8 cellular contexts compared by ENCODE assay signal in the genomic region with DNA sequence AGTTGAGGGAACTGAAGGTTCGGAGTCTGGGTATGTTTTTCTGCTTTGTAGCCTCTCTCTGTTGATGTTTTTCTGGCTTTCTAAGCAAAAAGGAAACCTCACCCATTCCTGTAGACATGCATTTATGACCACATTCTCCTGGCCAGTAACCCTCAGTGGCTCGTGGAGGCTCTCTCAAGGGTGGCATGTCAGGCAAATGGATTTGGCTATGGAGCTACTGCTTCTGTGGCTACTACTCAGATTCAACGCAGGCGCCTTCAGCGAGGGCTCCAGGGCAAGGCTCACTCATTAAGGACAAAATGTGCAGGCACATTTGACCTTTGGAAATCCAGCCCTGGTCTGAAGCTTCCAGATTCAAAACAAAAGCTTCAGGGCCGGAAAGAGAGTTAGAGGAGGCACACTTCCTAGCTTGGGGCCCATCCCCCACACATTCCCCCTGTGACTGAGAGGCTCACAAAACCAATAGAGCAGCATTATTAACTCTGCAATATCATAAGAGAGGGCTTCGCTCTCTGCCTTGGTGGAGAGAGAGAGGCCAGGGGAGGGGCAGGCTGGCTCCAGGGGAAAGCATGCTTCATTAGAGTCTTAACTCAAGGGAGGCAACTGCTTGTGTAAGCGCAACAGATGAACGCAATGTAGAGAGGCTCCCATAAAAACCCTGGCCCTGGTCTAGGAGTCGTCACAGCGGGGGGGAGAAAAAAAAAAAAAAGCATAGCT. TPM values are rescaled to one million over a fixed set of nuclear protein-coding genes. Genes with fewer than 3 reads are reported as not detected.
DNase-seq lines count a peak whose midpoint lies in the region; ATAC-seq, FAIRE-seq and TF ChIP-seq lines count a peak whose summit lies in the region.

No MANE protein-coding gene starts in this region.

- peaks cover 67% of the 10 kb centered on the region for H3K36me3 Mint-ChIP-seq in activated CD4-positive, alpha-beta memory T cell treated with anti-CD3 and anti-CD28 coated beads, Interleukin-2, amount 10 ng/mL, durations not matched to agents 7 days and 5 days (ENCODE audit: low read depth)
- H3K36me3 Mint-ChIP-seq in naive thymus-derived CD8-positive, alpha-beta T cell = peaks cover 7 to 20% (median 15%) of the 10 kb centered on the region in 3 donors

- peak overlapping the region; percentile 57 for H3K27ac ChIP-seq in BLaER1
- H3K27ac ChIP-seq in esophagus (ENCODE audit: low read depth in 2 of 2, low read length in 1 of 2) = peak overlapping the region; percentile 82
- peak overlapping the region; percentile 74 to 95 (median 92) for H3K27ac ChIP-seq in thyroid gland

- intact Hi-C loops in thyroid gland (cut with DNase I) = no loop called here

- WGBS in esophagus, 2 donors = 43 to 49% methylated on average over 11 of the region's 11 CpGs
- 9 to 21% methylated on average over 11 of the region's 11 CpGs for WGBS in thyroid gland, 2 donors

- POLR2A ChIA-PET in activated CD4-positive, alpha-beta memory T cell treated with anti-CD3 and anti-CD28 coated beads, Interleukin-2, amount 10 ng/mL, durations not matched to agents 7 days and 5 days (lab: Charles Lee) = interaction anchor here (0.6 to 4.3 kb wide), 18 partner anchors 12 to 1122 kb away, joined by 3 to 276 read pairs (median 4); partner anchors contain the start of genes CREB1, FASTKD2, KLF7 and MDH1B
- POLR2A ChIA-PET in naive thymus-derived CD8-positive, alpha-beta T cell (lab: Charles Lee) = interaction anchor here (0.5 to 6.6 kb wide), 22 partner anchors 9 to 1111 kb away, joined by 3 to 399 read pairs (median 5); partner anchors contain the start of genes CREB1, KLF7 and METTL21A

- peak; percentile 62 for ATAC-seq in GM21723 (IDR thresholded peaks at IDR 0.05; ENCODE audit: unreplicated experiment)
- peak; percentile 76 to 79 for ATAC-seq in naive thymus-derived CD8-positive, alpha-beta T cell

- H3K9me3 ChIP-seq in BLaER1 = no peaks in the 10 kb centered on the region
- H3K9me3 ChIP-seq in esophagus (ENCODE audit: control insufficient read depth in 2 of 2, insufficient read depth in 1 of 2, low read depth in 1 of 2, low read length in 1 of 2) = no peaks in the 10 kb centered on the region
- no peaks in the 10 kb centered on the region for H3K9me3 ChIP-seq in thyroid gland

- H3K4me3 Mint-ChIP-seq in activated CD4-positive, alpha-beta memory T cell treated with anti-CD3 and anti-CD28 coated beads, Interleukin-2, amount 10 ng/mL, durations not matched to agents 7 days and 5 days = peak overlapping the region; percentile 63
- peak overlapping the region; percentile 70 to 89 (median 82) for H3K4me3 Mint-ChIP-seq in naive thymus-derived CD8-positive, alpha-beta T cell

- peaks cover 65% of the 10 kb centered on the region for H3K4me1 Mint-ChIP-seq in activated CD4-positive, alpha-beta memory T cell treated with anti-CD3 and anti-CD28 coated beads, Interleukin-2, amount 10 ng/mL, durations not matched to agents 7 days and 5 days
- peaks cover 43 to 85% (median 83%) of the 10 kb centered on the region in 4 donors for H3K4me1 Mint-ChIP-seq in naive thymus-derived CD8-positive, alpha-beta T cell

- peak overlapping the region; percentile 92 for H3K4me2 ChIP-seq in BLaER1

- DNase-seq in NCI-H1436 (lab: John Stamatoyannopoulos, UW) = peak; percentile 54
- peak; percentile 75 for DNase-seq in activated CD4-positive, alpha-beta memory T cell treated with anti-CD3 and anti-CD28 coated beads, Interleukin-2, amount 10 ng/mL, durations not matched to agents 7 days and 5 days
- peak; percentile 42 to 88 (median 68) for DNase-seq in naive thymus-derived CD8-positive, alpha-beta T cell
- DNase-seq in thyroid gland = peak; percentile 89 to 95
- DNase-seq in H54 (ENCODE audit: insufficient read length, low spot score) = no peak

- H3K36me3 ChIP-seq in BLaER1 (no peaks in the 10 kb centered on the region), esophagus (ENCODE audit: control insufficient read depth in 2 of 2, insufficient read depth in 2 of 2, low read length in 1 of 2) (peaks cover 0 to 2% of the 10 kb centered on the region in 2 donors), thyroid gland (no peaks in the 10 kb centered on the region)

- H3K4me1 ChIP-seq in BLaER1 (peaks cover 41% of the 10 kb centered on the region), esophagus (ENCODE audit: control insufficient read depth in 2 of 2, insufficient read depth in 2 of 2, low read length in 1 of 2) (peaks cover 0 to 3% of the 10 kb centered on the region in 2 donors), thyroid gland (peaks cover 52 to 74% of the 10 kb centered on the region in 2 donors)

- CTCF ChIA-PET in activated CD4-positive, alpha-beta memory T cell treated with anti-CD3 and anti-CD28 coated beads, Interleukin-2, amount 10 ng/mL, durations not matched to agents 7 days and 5 days (lab: Charles Lee) = interaction anchor here (0.6 to 4.4 kb wide), 9 partner anchors 12 to 891 kb away, joined by 3 to 49 read pairs (median 5); partner anchors contain the start of gene KLF7

- TF ChIP-seq POLR2A in thyroid gland (IDR thresholded peaks at IDR 0.05) (peak in 1 of 2 donors; percentile 56), H54 (IDR thresholded peaks at IDR 0.05; ENCODE audit: low read depth, low read length) (no peak)

- FAIRE-seq in H54 (lab: Jason Lieb, UNC) = no peak

- H3K9ac ChIP-seq in BLaER1 = peak overlapping the region; percentile 49; the same call in 1 of the 2 replicates

- H3K4me3 ChIP-seq in BLaER1 (peak overlapping the region; percentile 56), esophagus (ENCODE audit: low read depth in 1 of 2, low read length in 2 of 2) (no peak overlapping the region), thyroid gland (replicated peaks in 1 of 3) (no peak overlapping the region)

- peaks cover 4% of the 10 kb centered on the region for H3K9me3 Mint-ChIP-seq in activated CD4-positive, alpha-beta memory T cell treated with anti-CD3 and anti-CD28 coated beads, Interleukin-2, amount 10 ng/mL, durations not matched to agents 7 days and 5 days
- no peaks in the 10 kb centered on the region for H3K9me3 Mint-ChIP-seq in naive thymus-derived CD8-positive, alpha-beta T cell

- H3K27ac Mint-ChIP-seq in activated CD4-positive, alpha-beta memory T cell treated with anti-CD3 and anti-CD28 coated beads, Interleukin-2, amount 10 ng/mL, durations not matched to agents 7 days and 5 days = peak overlapping the region; percentile 98
- peak overlapping the region; percentile 92 to 98 (median 96) for H3K27ac Mint-ChIP-seq in naive thymus-derived CD8-positive, alpha-beta T cell

- H3K27me3 Mint-ChIP-seq in activated CD4-positive, alpha-beta memory T cell treated with anti-CD3 and anti-CD28 coated beads, Interleukin-2, amount 10 ng/mL, durations not matched to agents 7 days and 5 days = peaks cover under 1% of the 10 kb centered on the region
- H3K27me3 Mint-ChIP-seq in naive thymus-derived CD8-positive, alpha-beta T cell = no peaks in the 10 kb centered on the region

- no peaks in the 10 kb centered on the region for H3K27me3 ChIP-seq in BLaER1
- no peaks in the 10 kb centered on the region for H3K27me3 ChIP-seq in esophagus (ENCODE audit: control insufficient read depth in 1 of 2, insufficient read depth in 2 of 2, low read length in 2 of 2)
- no peaks in the 10 kb centered on the region for H3K27me3 ChIP-seq in thyroid gland

- H4K20me1 ChIP-seq in BLaER1 = no peaks in the 10 kb centered on the region

- TF ChIP-seq CTCF in thyroid gland (IDR thresholded peaks at IDR 0.05) = no peak

RNA-seq across cellular contexts. Expression of gene KLF7, which starts 22.1 kb away (rescaled TPM):
- 10 to 100 TPM; 28.3 to 31.4 TPM for total RNA-seq in activated CD4-positive, alpha-beta memory T cell treated with anti-CD3 and anti-CD28 coated beads, Interleukin-2, amount 10 ng/mL, durations not matched to agents 7 days and 5 days
- 1 to 10 TPM; 3.0 to 3.4 TPM for polyA plus RNA-seq in esophagus
- 10 to 100 TPM; 79.5 to 89.2 TPM for total RNA-seq in naive thymus-derived CD8-positive, alpha-beta T cell
- 10 to 100 TPM; 15.2 to 29.6 (median 16.3) TPM for polyA plus RNA-seq in naive thymus-derived CD8-positive, alpha-beta T cell
- total RNA-seq in thyroid gland = 10 to 100 TPM; 19.4 to 29.5 (median 25.6) TPM
